ENCODE assay signal across 20 cellular contexts in the genomic region with DNA sequence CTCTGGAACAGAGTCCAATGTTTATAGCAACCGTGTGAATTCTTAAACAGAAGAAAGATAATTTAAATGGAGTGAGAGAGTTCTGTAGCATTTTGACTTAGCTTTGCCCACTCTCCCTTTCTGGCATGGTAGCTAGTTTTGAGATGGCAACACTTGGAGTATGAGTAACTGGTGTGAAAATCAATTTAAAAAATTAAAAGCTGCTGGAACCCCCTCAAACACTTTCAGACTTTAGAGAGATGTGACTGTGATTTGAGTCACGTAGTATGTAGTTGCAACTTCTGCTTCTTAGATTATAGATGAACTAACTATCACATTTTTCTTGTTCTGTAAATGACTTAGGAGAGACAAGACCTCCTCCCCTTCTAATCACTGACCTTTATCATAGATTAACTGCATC.
DNase-seq lines count a peak whose midpoint lies in the region; ATAC-seq, FAIRE-seq and TF ChIP-seq lines count a peak whose summit lies in the region.
"Had no signal": no experiment of that assay in that cellular context is flagged by ENCODE, and none has a peak within 500 bp of the region (broad histone marks: within the 10 kb centered on the region; RNA-seq: fewer than 3 reads in every experiment).

No MANE protein-coding gene starts in this region.

- 4% methylated on average over 2 of the region's 2 CpGs for WGBS in GM12878 (ENCODE audit: insufficient coverage, insufficient replicate concordance, low lambda C conversion rate, missing lambda C conversion rate)

- no peaks in the 10 kb centered on the region for H3K9me3 ChIP-seq in GM12878 (replicated peaks; ENCODE audit: control insufficient read depth, insufficient read depth, low read length)
- H3K9me3 ChIP-seq: A549; BLaER1 treated with 17β-estradiol and CSF1 and Interleukin-3, amounts not matched to agents 10 nM and 100 nM; Caco-2 had no signal

- intact Hi-C loops in GM12878 (cut with micrococcal nuclease; ENCODE audit: unreplicated experiment), result no loop called here

- SMC1A ChIA-PET in GM12878 (lab: Charles Lee; ENCODE audit: uncharacterized antibody, unreplicated experiment), result interaction anchor here (2.2 to 2.5 kb wide), 2 partner anchors 16 to 57 kb away, joined by 5 to 6 read pairs; no protein-coding TSS in a partner anchor

- no peaks in the 10 kb centered on the region for H3K27me3 ChIP-seq in GM12878 (replicated peaks in 1 of 2; ENCODE audit: control insufficient read depth in 2 of 2, insufficient read depth in 2 of 2, low read length in 1 of 2)
- H3K27me3 ChIP-seq: BLaER1 treated with 17β-estradiol and CSF1 and Interleukin-3, amounts not matched to agents 10 nM and 100 nM had no signal

- no peak for TF ChIP-seq POLR2A in GM12878 (IDR thresholded peaks at IDR 0.05; ENCODE audit: low read depth, low read length)

- DNase-seq in GM12878 (ENCODE audit: low read depth, low spot score) (no peak), NCI-H1417 (lab: John Stamatoyannopoulos, UW) (no peak), cerebellum (ENCODE audit: low spot score) (no peak)
- DNase-seq: AML-193; Caco-2; Calu3; CD4-positive, alpha-beta T cell; CD8-positive, alpha-beta T cell; DMS79 treated with DMSO at 0.1 percent for 48 hours; GF-D8 had no signal

- BruUV-seq in GM12878 (replicated peaks; lab: Mats Ljungman, UMichigan), result no TSS peak

- H3K9ac ChIP-seq in GM12878 (ENCODE audit: control insufficient read depth, insufficient read depth, low read length), result no peak overlapping the region
- H3K9ac ChIP-seq: BLaER1 treated with 17β-estradiol and CSF1 and Interleukin-3, amounts not matched to agents 10 nM and 100 nM had no signal

- H3K36me3 ChIP-seq in GM12878 (ENCODE audit: control insufficient read depth in 2 of 2, insufficient read depth in 2 of 2, low read length in 1 of 2), result no peaks in the 10 kb centered on the region
- H3K36me3 ChIP-seq: BLaER1 treated with 17β-estradiol and CSF1 and Interleukin-3, amounts not matched to agents 10 nM and 100 nM had no signal

- H3K4me3 ChIP-seq in GM12878, result no peak overlapping the region
- H3K4me3 ChIP-seq: A549; BLaER1 treated with 17β-estradiol and CSF1 and Interleukin-3, amounts not matched to agents 10 nM and 100 nM had no signal

- TF ChIP-seq EP300 in GM12878 (IDR thresholded peaks at IDR 0.05; ENCODE audit: borderline replicate concordance in 1 of 2, control insufficient read depth in 1 of 2, low read depth in 2 of 2, low read length in 2 of 2), result peak in 1 of 2 experiments; percentile 70; a peak in 2 of 4 replicates

- ATAC-seq in GM19463 (IDR thresholded peaks at IDR 0.05; ENCODE audit: unreplicated experiment) (peak; percentile 66), HG03432 (IDR thresholded peaks at IDR 0.05; ENCODE audit: unreplicated experiment) (peak; percentile 65), GM12878 (peak; percentile 77)
- ATAC-seq: A549; CD8-positive, alpha-beta T cell had no signal

- no peaks in the 10 kb centered on the region for H4K20me1 ChIP-seq in GM12878 (ENCODE audit: control insufficient read depth, insufficient read depth)
- H4K20me1 ChIP-seq: BLaER1 treated with 17β-estradiol and CSF1 and Interleukin-3, amounts not matched to agents 10 nM and 100 nM had no signal

- H3K27ac ChIP-seq in GM12878 (ENCODE audit: control insufficient read depth, insufficient read depth), result no peak overlapping the region
- H3K27ac ChIP-seq: 22Rv1; A549; BLaER1 treated with 17β-estradiol and CSF1 and Interleukin-3, amounts not matched to agents 10 nM and 100 nM; C4-2B had no signal

- no peak overlapping the region for H2AFZ ChIP-seq in GM12878 (ENCODE audit: control insufficient read depth, low read depth, low read length)

- no peaks in the 10 kb centered on the region for H3K4me1 ChIP-seq in GM12878 (ENCODE audit: control insufficient read depth, insufficient read depth, low read length)
- H3K4me1 ChIP-seq: A549; BLaER1 treated with 17β-estradiol and CSF1 and Interleukin-3, amounts not matched to agents 10 nM and 100 nM; Caco-2 had no signal

- in situ Hi-C loops in GM12878 (cut with MboI), result no loop called here

- RAD21 ChIA-PET in GM12878 (lab: Charles Lee; ENCODE audit: unreplicated experiment), result interaction anchor here (1.1 kb wide), 1 partner anchor 57 kb away, joined by 3 read pairs; no protein-coding TSS in a partner anchor

- TF ChIP-seq CTCF in GM12878 (IDR thresholded peaks at IDR 0.05 in 2 of 3, conservative IDR thresholded peaks at IDR 0.05 in 1 of 3; ENCODE audit: control insufficient read depth in 2 of 3, extremely low read depth in 1 of 3, insufficient read depth in 1 of 3, low read depth in 3 of 3, low read length in 3 of 3), result no peak

- TF ChIP-seq RAD21 in GM12878 (IDR thresholded peaks at IDR 0.05; ENCODE audit: insufficient read depth, low read depth, low read length), result no peak

- no peak for FAIRE-seq in GM12878 (lab: Jason Lieb, UNC)
- FAIRE-seq: A549, D721Med, G401.6, GM12892, GM18507 had no signal

- H3K79me2 ChIP-seq in GM12878 (ENCODE audit: control insufficient read depth, insufficient read depth, low read length), result no peaks in the 10 kb centered on the region

- CTCF ChIA-PET in GM12878 (lab: Yijun Ruan, JAX), result no interaction called here

- H3K4me2 ChIP-seq in GM12878 (ENCODE audit: control insufficient read depth, insufficient read depth), result no peak overlapping the region
- H3K4me2 ChIP-seq: A549; BLaER1 treated with 17β-estradiol and CSF1 and Interleukin-3, amounts not matched to agents 10 nM and 100 nM had no signal

- POLR2A ChIA-PET in GM12878 (lab: Charles Lee), result no interaction called here

TF ChIP-seq in GM12878, 131 proteins besides CTCF, POLR2A, EP300 and RAD21 (continues in another document):
- TF ChIP-seq ETV6 (conservative IDR thresholded peaks at IDR 0.05 in 1 of 2, IDR thresholded peaks at IDR 0.05 in 1 of 2; ENCODE audit: borderline replicate concordance in 1 of 2, low read depth in 1 of 2) (no peak), IKZF2 (IDR thresholded peaks at IDR 0.05) (peak; percentile 36 to 71; a peak in 3 of 4 replicates), MEF2B (IDR thresholded peaks at IDR 0.05; ENCODE audit: partially characterized antibody, poor library complexity, severe bottlenecking) (peak; percentile 71), CHD1 (IDR thresholded peaks at IDR 0.05; ENCODE audit: low read depth, low read length) (no peak), GABPA (IDR thresholded peaks at IDR 0.05; ENCODE audit: low read depth) (no peak), RAD51 (IDR thresholded peaks at IDR 0.05) (peak; percentile 24; the same call in 1 of the 2 replicates), BCL11A (IDR thresholded peaks at IDR 0.05; ENCODE audit: low read depth, low read length) (peak; percentile 64; the same call in 1 of the 2 replicates), NFIC (IDR thresholded peaks at IDR 0.05; ENCODE audit: low read depth, low read length) (no peak), MYB (IDR thresholded peaks at IDR 0.05; ENCODE audit: borderline replicate concordance, low read depth, low read length) (no peak)
- TF ChIP-seq, protein P1, sequence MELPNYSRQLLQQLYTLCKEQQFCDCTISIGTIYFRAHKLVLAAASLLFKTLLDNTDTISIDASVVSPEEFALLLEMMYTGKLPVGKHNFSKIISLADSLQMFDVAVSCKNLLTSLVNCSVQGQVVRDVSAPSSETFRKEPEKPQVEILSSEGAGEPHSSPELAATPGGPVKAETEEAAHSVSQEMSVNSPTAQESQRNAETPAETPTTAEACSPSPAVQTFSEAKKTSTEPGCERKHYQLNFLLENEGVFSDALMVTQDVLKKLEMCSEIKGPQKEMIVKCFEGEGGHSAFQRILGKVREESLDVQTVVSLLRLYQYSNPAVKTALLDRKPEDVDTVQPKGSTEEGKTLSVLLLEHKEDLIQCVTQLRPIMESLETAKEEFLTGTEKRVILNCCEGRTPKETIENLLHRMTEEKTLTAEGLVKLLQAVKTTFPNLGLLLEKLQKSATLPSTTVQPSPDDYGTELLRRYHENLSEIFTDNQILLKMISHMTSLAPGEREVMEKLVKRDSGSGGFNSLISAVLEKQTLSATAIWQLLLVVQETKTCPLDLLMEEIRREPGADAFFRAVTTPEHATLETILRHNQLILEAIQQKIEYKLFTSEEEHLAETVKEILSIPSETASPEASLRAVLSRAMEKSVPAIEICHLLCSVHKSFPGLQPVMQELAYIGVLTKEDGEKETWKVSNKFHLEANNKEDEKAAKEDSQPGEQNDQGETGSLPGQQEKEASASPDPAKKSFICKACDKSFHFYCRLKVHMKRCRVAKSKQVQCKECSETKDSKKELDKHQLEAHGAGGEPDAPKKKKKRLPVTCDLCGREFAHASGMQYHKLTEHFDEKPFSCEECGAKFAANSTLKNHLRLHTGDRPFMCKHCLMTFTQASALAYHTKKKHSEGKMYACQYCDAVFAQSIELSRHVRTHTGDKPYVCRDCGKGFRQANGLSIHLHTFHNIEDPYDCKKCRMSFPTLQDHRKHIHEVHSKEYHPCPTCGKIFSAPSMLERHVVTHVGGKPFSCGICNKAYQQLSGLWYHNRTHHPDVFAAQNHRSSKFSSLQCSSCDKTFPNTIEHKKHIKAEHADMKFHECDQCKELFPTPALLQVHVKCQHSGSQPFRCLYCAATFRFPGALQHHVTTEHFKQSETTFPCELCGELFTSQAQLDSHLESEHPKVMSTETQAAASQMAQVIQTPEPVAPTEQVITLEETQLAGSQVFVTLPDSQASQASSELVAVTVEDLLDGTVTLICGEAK (IDR thresholded peaks at IDR 0.05; ENCODE audit: borderline replicate concordance), result no peak
- TF ChIP-seq, protein P2, sequence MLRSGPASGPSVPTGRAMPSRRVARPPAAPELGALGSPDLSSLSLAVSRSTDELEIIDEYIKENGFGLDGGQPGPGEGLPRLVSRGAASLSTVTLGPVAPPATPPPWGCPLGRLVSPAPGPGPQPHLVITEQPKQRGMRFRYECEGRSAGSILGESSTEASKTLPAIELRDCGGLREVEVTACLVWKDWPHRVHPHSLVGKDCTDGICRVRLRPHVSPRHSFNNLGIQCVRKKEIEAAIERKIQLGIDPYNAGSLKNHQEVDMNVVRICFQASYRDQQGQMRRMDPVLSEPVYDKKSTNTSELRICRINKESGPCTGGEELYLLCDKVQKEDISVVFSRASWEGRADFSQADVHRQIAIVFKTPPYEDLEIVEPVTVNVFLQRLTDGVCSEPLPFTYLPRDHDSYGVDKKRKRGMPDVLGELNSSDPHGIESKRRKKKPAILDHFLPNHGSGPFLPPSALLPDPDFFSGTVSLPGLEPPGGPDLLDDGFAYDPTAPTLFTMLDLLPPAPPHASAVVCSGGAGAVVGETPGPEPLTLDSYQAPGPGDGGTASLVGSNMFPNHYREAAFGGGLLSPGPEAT (IDR thresholded peaks at IDR 0.05; ENCODE audit: low read depth), result peak; percentile 69
